1 cellular context compared by ENCODE assay signal in the genomic region with DNA sequence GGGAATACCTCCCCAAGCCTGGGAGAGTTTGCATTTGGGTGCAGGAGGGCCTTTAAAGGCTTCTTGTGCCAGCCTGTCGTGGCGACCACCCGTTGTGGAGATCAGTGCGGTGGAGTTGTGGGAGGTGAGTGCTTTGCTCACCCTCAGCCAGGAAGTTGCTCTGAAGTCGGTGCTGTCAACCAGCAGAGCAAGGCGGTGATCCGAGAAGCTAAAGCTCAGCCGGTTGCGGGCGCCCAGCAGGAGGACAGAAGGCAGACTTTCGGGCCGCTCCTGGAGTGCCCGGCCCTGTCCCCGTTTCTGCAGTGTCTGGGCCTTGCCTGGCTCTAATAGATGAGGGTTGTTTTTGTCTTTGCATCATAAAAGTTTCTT.
TF ChIP-seq lines count a peak whose summit lies in the region.

No MANE protein-coding gene starts in this region.

TF ChIP-seq in GM23338, 12 proteins besides CTCF, POLR2A, EP300 and RAD21 (continued from another document):
- TF ChIP-seq POLR2AphosphoS5 (IDR thresholded peaks at IDR 0.05; ENCODE audit: low read depth) (no peak), NANOG (IDR thresholded peaks at IDR 0.05; ENCODE audit: borderline replicate concordance) (no peak), ZNF331 (CRISPR knock-in tag; IDR thresholded peaks at IDR 0.05; ENCODE audit: low read depth) (no peak)
- TF ChIP-seq, protein P1, sequence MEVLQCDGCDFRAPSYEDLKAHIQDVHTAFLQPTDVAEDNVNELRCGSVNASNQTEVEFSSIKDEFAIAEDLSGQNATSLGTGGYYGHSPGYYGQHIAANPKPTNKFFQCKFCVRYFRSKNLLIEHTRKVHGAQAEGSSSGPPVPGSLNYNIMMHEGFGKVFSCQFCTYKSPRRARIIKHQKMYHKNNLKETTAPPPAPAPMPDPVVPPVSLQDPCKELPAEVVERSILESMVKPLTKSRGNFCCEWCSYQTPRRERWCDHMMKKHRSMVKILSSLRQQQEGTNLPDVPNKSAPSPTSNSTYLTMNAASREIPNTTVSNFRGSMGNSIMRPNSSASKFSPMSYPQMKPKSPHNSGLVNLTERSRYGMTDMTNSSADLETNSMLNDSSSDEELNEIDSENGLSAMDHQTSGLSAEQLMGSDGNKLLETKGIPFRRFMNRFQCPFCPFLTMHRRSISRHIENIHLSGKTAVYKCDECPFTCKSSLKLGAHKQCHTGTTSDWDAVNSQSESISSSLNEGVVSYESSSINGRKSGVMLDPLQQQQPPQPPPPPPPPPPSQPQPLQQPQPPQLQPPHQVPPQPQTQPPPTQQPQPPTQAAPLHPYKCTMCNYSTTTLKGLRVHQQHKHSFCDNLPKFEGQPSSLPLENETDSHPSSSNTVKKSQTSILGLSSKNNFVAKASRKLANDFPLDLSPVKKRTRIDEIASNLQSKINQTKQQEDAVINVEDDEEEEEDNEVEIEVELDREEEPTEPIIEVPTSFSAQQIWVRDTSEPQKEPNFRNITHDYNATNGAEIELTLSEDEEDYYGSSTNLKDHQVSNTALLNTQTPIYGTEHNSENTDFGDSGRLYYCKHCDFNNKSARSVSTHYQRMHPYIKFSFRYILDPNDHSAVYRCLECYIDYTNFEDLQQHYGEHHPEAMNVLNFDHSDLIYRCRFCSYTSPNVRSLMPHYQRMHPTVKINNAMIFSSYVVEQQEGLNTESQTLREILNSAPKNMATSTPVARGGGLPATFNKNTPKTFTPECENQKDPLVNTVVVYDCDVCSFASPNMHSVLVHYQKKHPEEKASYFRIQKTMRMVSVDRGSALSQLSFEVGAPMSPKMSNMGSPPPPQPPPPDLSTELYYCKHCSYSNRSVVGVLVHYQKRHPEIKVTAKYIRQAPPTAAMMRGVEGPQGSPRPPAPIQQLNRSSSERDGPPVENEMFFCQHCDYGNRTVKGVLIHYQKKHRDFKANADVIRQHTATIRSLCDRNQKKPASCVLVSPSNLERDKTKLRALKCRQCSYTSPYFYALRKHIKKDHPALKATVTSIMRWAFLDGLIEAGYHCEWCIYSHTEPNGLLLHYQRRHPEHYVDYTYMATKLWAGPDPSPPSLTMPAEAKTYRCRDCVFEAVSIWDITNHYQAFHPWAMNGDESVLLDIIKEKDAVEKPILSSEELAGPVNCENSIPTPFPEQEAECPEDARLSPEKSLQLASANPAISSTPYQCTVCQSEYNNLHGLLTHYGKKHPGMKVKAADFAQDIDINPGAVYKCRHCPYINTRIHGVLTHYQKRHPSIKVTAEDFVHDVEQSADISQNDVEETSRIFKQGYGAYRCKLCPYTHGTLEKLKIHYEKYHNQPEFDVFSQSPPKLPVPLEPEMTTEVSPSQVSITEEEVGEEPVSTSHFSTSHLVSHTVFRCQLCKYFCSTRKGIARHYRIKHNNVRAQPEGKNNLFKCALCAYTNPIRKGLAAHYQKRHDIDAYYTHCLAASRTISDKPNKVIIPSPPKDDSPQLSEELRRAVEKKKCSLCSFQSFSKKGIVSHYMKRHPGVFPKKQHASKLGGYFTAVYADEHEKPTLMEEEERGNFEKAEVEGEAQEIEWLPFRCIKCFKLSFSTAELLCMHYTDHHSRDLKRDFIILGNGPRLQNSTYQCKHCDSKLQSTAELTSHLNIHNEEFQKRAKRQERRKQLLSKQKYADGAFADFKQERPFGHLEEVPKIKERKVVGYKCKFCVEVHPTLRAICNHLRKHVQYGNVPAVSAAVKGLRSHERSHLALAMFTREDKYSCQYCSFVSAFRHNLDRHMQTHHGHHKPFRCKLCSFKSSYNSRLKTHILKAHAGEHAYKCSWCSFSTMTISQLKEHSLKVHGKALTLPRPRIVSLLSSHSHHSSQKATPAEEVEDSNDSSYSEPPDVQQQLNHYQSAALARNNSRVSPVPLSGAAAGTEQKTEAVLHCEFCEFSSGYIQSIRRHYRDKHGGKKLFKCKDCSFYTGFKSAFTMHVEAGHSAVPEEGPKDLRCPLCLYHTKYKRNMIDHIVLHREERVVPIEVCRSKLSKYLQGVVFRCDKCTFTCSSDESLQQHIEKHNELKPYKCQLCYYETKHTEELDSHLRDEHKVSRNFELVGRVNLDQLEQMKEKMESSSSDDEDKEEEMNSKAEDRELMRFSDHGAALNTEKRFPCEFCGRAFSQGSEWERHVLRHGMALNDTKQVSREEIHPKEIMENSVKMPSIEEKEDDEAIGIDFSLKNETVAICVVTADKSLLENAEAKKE (CRISPR knock-in tag; IDR thresholded peaks at IDR 0.05), result no peak
